ENCODE assay signal across 9 cellular contexts in genomic region chr5:40676643-40677333, GRCh38. TPM values are rescaled to one million over a fixed set of nuclear protein-coding genes. Genes with fewer than 3 reads are reported as not detected.
DNase-seq lines count a peak whose midpoint lies in the region; ATAC-seq and TF ChIP-seq lines count a peak whose summit lies in the region.
"Had no signal": no experiment of that assay in that cellular context is flagged by ENCODE, and none has a peak within 500 bp of the region (broad histone marks: within the 10 kb centered on the region; RNA-seq: fewer than 3 reads in every experiment).

No MANE protein-coding gene starts in this region.

- H3K4me2 ChIP-seq in SK-N-SH, result no peak overlapping the region; the same call in 1 of the 2 replicates

- H4K20me1 ChIP-seq in SK-N-SH (ENCODE audit: insufficient read depth), result no peaks in the 10 kb centered on the region; the same call in 1 of the 2 replicates

- H3K36me3 Mint-ChIP-seq in Calu3 (ENCODE audit: insufficient read depth, unreplicated experiment), result peaks cover 40% of the 10 kb centered on the region

- no peaks in the 10 kb centered on the region for H3K9me3 Mint-ChIP-seq in Calu3 (ENCODE audit: low read depth, unreplicated experiment)

- no peak overlapping the region for H2AFZ ChIP-seq in SK-N-SH (ENCODE audit: low read depth)

- WGBS in SK-N-SH (ENCODE audit: low lambda C conversion rate), result 24% methylated on average over 3 of the region's 3 CpGs

- TF ChIP-seq CTCF in Calu3 (IDR thresholded peaks at IDR 0.05; ENCODE audit: unreplicated experiment) (no peak), omental fat pad (IDR thresholded peaks at IDR 0.05) (no peak), SK-N-SH (IDR thresholded peaks at IDR 0.05) (no peak)

- peak; percentile 49 for ATAC-seq in omental fat pad (ENCODE audit: low FRiP score)
- no peak for ATAC-seq in HG02623 (IDR thresholded peaks at IDR 0.05; ENCODE audit: unreplicated experiment)
- ATAC-seq: mucosa of descending colon had no signal

- H3K79me2 ChIP-seq in SK-N-SH (ENCODE audit: insufficient read depth), result no peaks in the 10 kb centered on the region

- H3K27me3 ChIP-seq in duodenal mucosa (ENCODE audit: control insufficient read depth in 1 of 2, insufficient read depth in 2 of 2, low read length in 2 of 2) (no peaks in the 10 kb centered on the region), SK-N-SH (ENCODE audit: insufficient read depth) (peaks cover 59% of the 10 kb centered on the region)

- TF ChIP-seq RAD21 in SK-N-SH (IDR thresholded peaks at IDR 0.05; ENCODE audit: low read length), result no peak

- H3K9me2 ChIP-seq in SK-N-SH, result no peaks in the 10 kb centered on the region

- peaks cover under 1 to 6% of the 10 kb centered on the region in 2 donors for H3K36me3 ChIP-seq in duodenal mucosa (ENCODE audit: control insufficient read depth in 1 of 2, insufficient read depth in 2 of 2, low read length in 2 of 2)
- no peaks in the 10 kb centered on the region for H3K36me3 ChIP-seq in SK-N-SH (replicated peaks in 1 of 2; ENCODE audit: control insufficient read depth in 1 of 2, insufficient read depth in 2 of 2, low read length in 1 of 2)

- intact Hi-C loops in Calu3 (cut with micrococcal nuclease; ENCODE audit: unreplicated experiment), result no loop called here

- H3K27ac Mint-ChIP-seq in Calu3 (ENCODE audit: unreplicated experiment), result peak overlapping the region; percentile 52

- H3K4me3 Mint-ChIP-seq in Calu3 (ENCODE audit: low read depth, unreplicated experiment), result peak overlapping the region; percentile 21

- H3K9ac ChIP-seq in duodenal mucosa (ENCODE audit: low read depth in 1 of 2, low read length in 2 of 2), result peak overlapping the region; percentile 22 to 49
- H3K9ac ChIP-seq in SK-N-SH, result no peak overlapping the region

- H3K4me1 ChIP-seq in duodenal mucosa (ENCODE audit: control insufficient read depth in 1 of 2, insufficient read depth in 2 of 2, low read length in 2 of 2) (peaks cover 27 to 28% of the 10 kb centered on the region in 2 donors), SK-N-SH (ENCODE audit: control insufficient read depth in 1 of 2, insufficient read depth in 2 of 2, low read depth in 1 of 2, low read length in 1 of 2) (peaks cover 6 to 11% of the 10 kb centered on the region in 2 experiments; a peak in 2 of 4 replicates)

- CTCF ChIA-PET in Calu3 (lab: Charles Lee), result no interaction called here
- CTCF ChIA-PET in SK-N-SH (lab: Yijun Ruan, JAX), result interaction anchor here (1.7 kb wide), 1 partner anchor 12 kb away, joined by 6 read pairs; no protein-coding TSS in a partner anchor

- H3K4me3 ChIP-seq in duodenal mucosa (ENCODE audit: low read depth in 1 of 2, low read length in 2 of 2) (peak overlapping the region; percentile 30 to 79), SK-N-SH (ENCODE audit: low read depth in 2 of 2, low read length in 1 of 2) (no peak overlapping the region)
- H3K4me3 ChIP-seq: mucosa of descending colon had no signal

- H3K4me1 Mint-ChIP-seq in Calu3 (ENCODE audit: low read depth, unreplicated experiment), result peaks cover 14% of the 10 kb centered on the region

- H3K9me3 ChIP-seq in duodenal mucosa (ENCODE audit: control insufficient read depth in 1 of 2, low read length in 2 of 2) (no peaks in the 10 kb centered on the region), SK-N-SH (no peaks in the 10 kb centered on the region)
- H3K9me3 ChIP-seq: mucosa of descending colon had no signal

- H3K27me3 Mint-ChIP-seq in Calu3 (ENCODE audit: unreplicated experiment), result no peaks in the 10 kb centered on the region

- TF ChIP-seq EP300 in SK-N-SH (IDR thresholded peaks at IDR 0.05; ENCODE audit: borderline replicate concordance in 1 of 2, low read depth in 1 of 2, low read length in 1 of 2), result no peak

- DNase-seq in Calu3, result peak; percentile 24
- peak; percentile 43 for DNase-seq in NCI-H345 treated with DMSO at 0.1 percent for 48 hours (lab: John Stamatoyannopoulos, UW; ENCODE audit: unreplicated experiment)
- no peak for DNase-seq in omental fat pad (ENCODE audit: low spot score)
- no peak for DNase-seq in SK-N-SH
- no peak for DNase-seq in hypothalamus (lab: John Stamatoyannopoulos, UW)
- DNase-seq in C1 segment of cervical spinal cord (lab: John Stamatoyannopoulos, UW), result no peak

- no TSS peak for BruUV-seq in Calu3 (replicated peaks; lab: Mats Ljungman, UMichigan)

- peaks cover 4% of the 10 kb centered on the region for H3F3A ChIP-seq in SK-N-SH (replicated peaks; ENCODE audit: insufficient read depth)

- H3K27ac ChIP-seq in duodenal mucosa (ENCODE audit: low read depth, low read length), result no peak overlapping the region
- no peak overlapping the region for H3K27ac ChIP-seq in SK-N-SH (ENCODE audit: low read depth in 2 of 2, low read length in 1 of 2)

- POLR2A ChIA-PET in SK-N-SH (lab: Yijun Ruan, JAX), result no interaction called here

TF ChIP-seq in SK-N-SH, 30 proteins besides CTCF, POLR2A, EP300 and RAD21:
- TF ChIP-seq PBX3 (IDR thresholded peaks at IDR 0.05), result no peak
- no peak for TF ChIP-seq SIN3A (IDR thresholded peaks at IDR 0.05; ENCODE audit: borderline replicate concordance, low read depth, low read length)
- TF ChIP-seq SMC3 (IDR thresholded peaks at IDR 0.05; ENCODE audit: low read depth, low read length), result no peak
- TF ChIP-seq FOXJ3 (CRISPR knock-in tag; IDR thresholded peaks at IDR 0.05), result no peak
- no peak for TF ChIP-seq RCOR1 (IDR thresholded peaks at IDR 0.05; ENCODE audit: low read length)

RNA-seq across cellular contexts. Expression of gene PTGER4, which starts 2.9 kb away (rescaled TPM):
- total RNA-seq in Calu3 (2022) (28.5 and 28.7 TPM in 2 replicates), omental fat pad (10 to 100 TPM; 39.5 to 87.7 (median 46.4) TPM)
- 0.06 TPM in 1 of 2 replicates, not detected in the other for polyA plus RNA-seq in SK-N-SH (2012; rRNA removed)
- polyA plus RNA-seq in SK-N-SH (2012; cell fraction: cytosol; rRNA removed), result not detected in 2 replicates
- not detected in 2 replicates for polyA plus RNA-seq in SK-N-SH (2012; cell fraction: nucleus; rRNA removed)

Comparison
In these comparisons a context has a peak if more than half of its experiments do, and no peak if none do; other contexts are left out.
1. DNase-seq: peak in Calu3 (single experiment) and NCI-H345 treated with DMSO at 0.1 percent for 48 hours (single experiment); none in omental fat pad (single experiment), SK-N-SH (single experiment), hypothalamus (0 of 51) and C1 segment of cervical spinal cord (0 of 14).
2. H3K4me3 ChIP-seq: peak in duodenal mucosa (2 of 2); none in SK-N-SH (0 of 2).